In the genomic region with DNA sequence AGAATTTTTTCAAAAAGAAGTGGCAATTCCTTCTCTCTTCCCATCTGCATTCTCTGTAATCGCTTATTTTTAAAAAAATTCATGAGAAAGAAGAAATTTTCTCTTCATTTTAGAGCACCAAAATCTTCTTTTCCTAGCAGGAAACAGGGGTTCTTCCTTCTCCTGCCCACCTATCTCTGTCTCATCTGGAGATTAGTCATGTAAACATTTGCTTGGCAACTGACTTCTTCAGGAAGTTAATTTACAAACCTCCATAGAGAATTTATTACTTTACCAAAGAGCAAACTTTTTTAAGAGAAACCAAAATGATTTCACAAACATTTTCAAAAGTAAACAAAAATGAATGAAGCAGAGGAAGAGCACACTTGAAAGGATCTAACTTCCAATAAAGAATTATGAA, we compare ENCODE assay signal across 18 cellular contexts. TPM values are rescaled to one million over a fixed set of nuclear protein-coding genes. Genes with fewer than 3 reads are reported as not detected.
DNase-seq lines count a peak whose midpoint lies in the region; ATAC-seq lines count a peak whose summit lies in the region.
"Had no signal": no experiment of that assay in that cellular context is flagged by ENCODE, and none has a peak within 500 bp of the region (broad histone marks: within the 10 kb centered on the region; RNA-seq: fewer than 3 reads in every experiment).

No MANE protein-coding gene starts in this region.

- ATAC-seq in HG03039 (IDR thresholded peaks at IDR 0.05; ENCODE audit: unreplicated experiment) (no peak), GM21526 (IDR thresholded peaks at IDR 0.05; ENCODE audit: low FRiP score, unreplicated experiment) (no peak)
- ATAC-seq: HepG2, PC-3 had no signal

- DNase-seq in HT-29 (ENCODE audit: low spot score) (peak; percentile 7), amniotic epithelial cell (ENCODE audit: low read depth) (peak; percentile 21), kidney tubule cell (ENCODE audit: low spot score) (peak; percentile 34), NCI-H2081 treated with DMSO at 0.1 percent for 48 hours (lab: John Stamatoyannopoulos, UW) (no peak), D341Med (ENCODE audit: low spot score) (no peak)
- DNase-seq: Caco-2, DMS53, NCI-H1105 treated with DMSO at 0.1 percent for 48 hours, NCI-H187 treated with DMSO at 0.1 percent for 48 hours, NCI-H2171 treated with DMSO at 0.1 percent for 48 hours, NCI-H446 treated with DMSO at 0.1 percent for 48 hours, NCI-H748 treated with DMSO at 0.1 percent for 48 hours, PC-3, SJCRH30, SW 1271 had no signal

RNA-seq across cellular contexts. Expression of a gene that starts 13.6 kb away (rescaled TPM):
- not detected in 2 replicates for total RNA-seq in HT-29 (2014; rRNA removed; shearing (Covaris generic))
- total RNA-seq: Caco-2, HepG2, PC-3, SJCRH30 had no signal

Comparison
In these comparisons a context has a peak if more than half of its experiments do, and no peak if none do; other contexts are left out.
1. DNase-seq: peak in HT-29 (single experiment), amniotic epithelial cell (single experiment) and kidney tubule cell (single experiment); none in NCI-H2081 treated with DMSO at 0.1 percent for 48 hours (single experiment) and D341Med (single experiment).